7 cellular contexts compared by ENCODE assay signal in the genomic region with DNA sequence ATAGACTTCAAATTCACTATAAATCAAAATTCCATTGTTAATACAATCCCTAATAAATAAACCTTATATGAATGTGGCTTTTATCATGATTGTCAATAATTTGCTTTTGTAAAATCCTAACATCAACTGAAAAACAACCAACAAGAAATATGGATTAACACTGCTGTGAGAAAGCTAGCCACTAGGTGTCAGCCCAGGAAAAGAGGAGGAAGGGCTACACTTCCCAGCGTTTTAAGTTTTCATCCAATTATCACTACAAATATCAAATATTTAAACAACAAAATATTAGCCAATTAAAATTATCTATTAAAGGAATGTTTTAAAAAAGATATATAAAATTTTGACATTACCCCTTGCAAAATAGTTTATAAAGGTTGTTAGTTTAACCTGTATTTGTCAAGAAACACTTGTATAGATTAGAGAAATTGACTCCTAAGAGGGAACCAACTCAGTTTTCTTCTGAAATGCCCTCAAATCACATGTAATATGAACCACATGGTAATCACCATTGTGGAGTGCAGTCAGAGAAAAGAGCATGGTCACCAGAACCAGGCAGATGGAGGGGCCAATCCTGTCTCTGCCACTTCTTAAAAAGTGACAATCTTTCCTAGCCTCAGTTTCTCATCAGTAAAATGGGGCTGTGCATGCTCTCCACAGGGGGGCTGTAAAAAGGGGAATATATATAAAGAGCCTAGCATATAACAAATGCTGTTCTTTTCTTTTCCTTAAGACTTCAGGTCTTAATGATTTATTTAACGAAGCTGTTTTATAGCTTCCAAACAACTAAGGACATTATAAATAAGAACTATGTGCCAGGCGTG.
DNase-seq lines count a peak whose midpoint lies in the region; ATAC-seq, FAIRE-seq and TF ChIP-seq lines count a peak whose summit lies in the region.

No MANE protein-coding gene starts in this region.

- 58 to 65% methylated on average over 3 of the region's 3 CpGs for WGBS in esophagus squamous epithelium, 2 donors

- H3K4me1 Mint-ChIP-seq in osteocyte (ENCODE audit: unreplicated experiment) = no peaks in the 10 kb centered on the region

- TF ChIP-seq CTCF in DOHH2 (IDR thresholded peaks at IDR 0.05; ENCODE audit: low read depth, low read length, poor library complexity, severe bottlenecking) (peak; percentile 79), RWPE2 (IDR thresholded peaks at IDR 0.05; ENCODE audit: poor library complexity, severe bottlenecking) (peak; percentile 90), esophagus squamous epithelium (IDR thresholded peaks at IDR 0.05) (peak; percentile 47 to 84 (median 71)), osteocyte (IDR thresholded peaks at IDR 0.05) (peak; percentile 92)

- H3K4me3 ChIP-seq in DOHH2 (ENCODE audit: low read length) (no peak overlapping the region), RWPE2 (ENCODE audit: severe bottlenecking) (no peak overlapping the region), esophagus squamous epithelium (no peak overlapping the region)

- intact Hi-C loops in esophagus squamous epithelium (cut with DNase I) = no loop called here

- H3K27ac Mint-ChIP-seq in osteocyte (ENCODE audit: unreplicated experiment) = no peak overlapping the region

- no peak overlapping the region for H3K4me2 ChIP-seq in DOHH2 (ENCODE audit: low read length)

- H3K27ac ChIP-seq in DOHH2 (ENCODE audit: low read depth, low read length) = no peak overlapping the region
- no peak overlapping the region for H3K27ac ChIP-seq in RWPE2 (ENCODE audit: poor library complexity, severe bottlenecking)
- H3K27ac ChIP-seq in esophagus squamous epithelium = no peak overlapping the region

- no peaks in the 10 kb centered on the region for H3K27me3 ChIP-seq in DOHH2 (ENCODE audit: control insufficient read depth, low read length)
- H3K27me3 ChIP-seq in RWPE2 (ENCODE audit: insufficient read depth, poor library complexity, severe bottlenecking) = no peaks in the 10 kb centered on the region
- H3K27me3 ChIP-seq in esophagus squamous epithelium = no peaks in the 10 kb centered on the region

- H4K20me1 ChIP-seq in DOHH2 (ENCODE audit: control insufficient read depth, insufficient read depth, low read depth, low read length) = no peaks in the 10 kb centered on the region

- H3F3A ChIP-seq in DOHH2 (ENCODE audit: control insufficient read depth, insufficient read depth) = no peaks in the 10 kb centered on the region

- H3K9me2 ChIP-seq in DOHH2 (replicated peaks; ENCODE audit: control insufficient read depth, low read length) = no peaks in the 10 kb centered on the region

- no peaks in the 10 kb centered on the region for H3K79me2 ChIP-seq in DOHH2 (ENCODE audit: control insufficient read depth, low read length)

- TF ChIP-seq POLR2A in esophagus squamous epithelium (IDR thresholded peaks at IDR 0.05) = no peak

- no peaks in the 10 kb centered on the region for H3K36me3 Mint-ChIP-seq in osteocyte (ENCODE audit: unreplicated experiment)

- no peaks in the 10 kb centered on the region for H3K27me3 Mint-ChIP-seq in osteocyte (ENCODE audit: unreplicated experiment)

- DNase-seq in HTR-8/SVneo (ENCODE audit: insufficient read length, low spot score) (peak; percentile 34), RWPE2 (ENCODE audit: low spot score) (no peak), esophagus squamous epithelium (lab: John Stamatoyannopoulos, UW) (no peak), osteocyte (ENCODE audit: extremely low spot score, unreplicated experiment) (no peak)
- no peak for DNase-seq in stimulated activated CD4-positive, alpha-beta T cell treated with anti-CD3 and anti-CD28 coated beads, Interleukin-4, amount 100 ng/mL, for 1 hour

- FAIRE-seq in HTR-8/SVneo (lab: Jason Lieb, UNC) = no peak

- ATAC-seq in RWPE2 (ENCODE audit: low read depth) = peak; percentile 53; the same call in 1 of the 3 replicates
- ATAC-seq in GM19463 (IDR thresholded peaks at IDR 0.05; ENCODE audit: unreplicated experiment) = no peak

- no peaks in the 10 kb centered on the region for H3K36me3 ChIP-seq in DOHH2 (ENCODE audit: control insufficient read depth, low read length)
- H3K36me3 ChIP-seq in RWPE2 (ENCODE audit: low read depth) = no peaks in the 10 kb centered on the region
- H3K36me3 ChIP-seq in esophagus squamous epithelium = no peaks in the 10 kb centered on the region

- H3K9me3 Mint-ChIP-seq in osteocyte (ENCODE audit: unreplicated experiment) = no peaks in the 10 kb centered on the region

- no peak overlapping the region for H3K4me3 Mint-ChIP-seq in osteocyte (ENCODE audit: unreplicated experiment)

- H3K9me3 ChIP-seq in DOHH2 (ENCODE audit: control insufficient read depth, insufficient read depth, low read length) (no peaks in the 10 kb centered on the region), RWPE2 (ENCODE audit: severe bottlenecking) (no peaks in the 10 kb centered on the region), esophagus squamous epithelium (no peaks in the 10 kb centered on the region)

- H3K4me1 ChIP-seq in DOHH2 (ENCODE audit: control insufficient read depth, low read length) (peaks cover 2% of the 10 kb centered on the region; the same call in 1 of the 2 replicates), RWPE2 (ENCODE audit: insufficient read depth, poor library complexity, severe bottlenecking) (no peaks in the 10 kb centered on the region), esophagus squamous epithelium (no peaks in the 10 kb centered on the region)
